In genomic region chr16:71709231-71709781, GRCh38 we compare ENCODE assay signal across 15 cellular contexts. TPM values are rescaled to one million over a fixed set of nuclear protein-coding genes. Genes with fewer than 3 reads are reported as not detected.
DNase-seq lines count a peak whose midpoint lies in the region; ATAC-seq and TF ChIP-seq lines count a peak whose summit lies in the region.
"Had no signal": no experiment of that assay in that cellular context is flagged by ENCODE, and none has a peak within 500 bp of the region (broad histone marks: within the 10 kb centered on the region; RNA-seq: fewer than 3 reads in every experiment).

No MANE protein-coding gene starts in this region.

- H4K12ac ChIP-seq in trophoblast cell (ENCODE audit: low read depth, low read length): no peak overlapping the region

- no peak overlapping the region for H2AFZ ChIP-seq in trophoblast cell (ENCODE audit: insufficient read depth, low read length, poor library complexity)

- H3K79me1 ChIP-seq in trophoblast cell (ENCODE audit: low read length): peaks cover 3% of the 10 kb centered on the region

- no peak overlapping the region for H2AK5ac ChIP-seq in trophoblast cell (ENCODE audit: low read length)

- no peak overlapping the region for H3K9ac ChIP-seq in trophoblast cell (ENCODE audit: low read length)

- H3K4me3 Mint-ChIP-seq in activated T-cell treated with anti-CD3 and anti-CD28 coated beads, Interleukin-2, amount 50 U/mL, for 4 hours: no peak overlapping the region

- H3K4me2 ChIP-seq in trophoblast cell (ENCODE audit: low read length): no peak overlapping the region

- no peaks in the 10 kb centered on the region for H3K27me3 Mint-ChIP-seq in activated T-cell treated with anti-CD3 and anti-CD28 coated beads, Interleukin-2, amount 50 U/mL, for 4 hours (ENCODE audit: low read depth)

- no peak overlapping the region for H3K23ac ChIP-seq in trophoblast cell (ENCODE audit: low read length)

- no peaks in the 10 kb centered on the region for H3K9me3 ChIP-seq in RWPE2 (ENCODE audit: severe bottlenecking)
- H3K9me3 ChIP-seq in trophoblast cell (ENCODE audit: insufficient read depth, low read depth, low read length): no peaks in the 10 kb centered on the region
- no peaks in the 10 kb centered on the region for H3K9me3 ChIP-seq in prostate gland
- H3K9me3 ChIP-seq: HAP-1 had no signal

- peaks cover 20% of the 10 kb centered on the region for H3K36me3 ChIP-seq in RWPE2 (ENCODE audit: low read depth)
- H3K36me3 ChIP-seq in trophoblast cell (ENCODE audit: control insufficient read depth in 1 of 2, insufficient read depth in 2 of 2, low read length in 2 of 2): peaks cover under 1 to 4% of the 10 kb centered on the region in 2 experiments
- no peaks in the 10 kb centered on the region for H3K36me3 ChIP-seq in prostate gland
- H3K36me3 ChIP-seq: HAP-1 had no signal

- TF ChIP-seq CTCF in RWPE2 (IDR thresholded peaks at IDR 0.05; ENCODE audit: poor library complexity, severe bottlenecking) (no peak), prostate gland (IDR thresholded peaks at IDR 0.05) (no peak)

- H3K14ac ChIP-seq in trophoblast cell (ENCODE audit: low read length): no peak overlapping the region

- H3K4me3 ChIP-seq in RWPE2 (ENCODE audit: severe bottlenecking): no peak overlapping the region
- H3K4me3 ChIP-seq in trophoblast cell (ENCODE audit: low read depth, low read length): no peak overlapping the region
- no peak overlapping the region for H3K4me3 ChIP-seq in prostate gland
- H3K4me3 ChIP-seq: HAP-1 had no signal

- peaks cover 12% of the 10 kb centered on the region for H3K36me3 Mint-ChIP-seq in activated T-cell treated with anti-CD3 and anti-CD28 coated beads, Interleukin-2, amount 50 U/mL, for 4 hours (ENCODE audit: insufficient read depth)

- peaks cover 2% of the 10 kb centered on the region for H3K79me2 ChIP-seq in trophoblast cell (ENCODE audit: control insufficient read depth, insufficient read depth, low read length, poor library complexity)

- no peak overlapping the region for H2BK120ac ChIP-seq in trophoblast cell (ENCODE audit: insufficient read depth, low read length, poor library complexity)

- no peak overlapping the region for H2BK12ac ChIP-seq in trophoblast cell (ENCODE audit: low read length)

- H3K4me1 ChIP-seq in RWPE2 (ENCODE audit: insufficient read depth, poor library complexity, severe bottlenecking) (peaks cover 35% of the 10 kb centered on the region), trophoblast cell (ENCODE audit: control insufficient read depth in 1 of 2, insufficient read depth in 2 of 2, low read length in 2 of 2) (peaks cover 16 to 21% of the 10 kb centered on the region in 2 experiments), prostate gland (replicated peaks) (no peaks in the 10 kb centered on the region)

- no peak overlapping the region for H3K4ac ChIP-seq in trophoblast cell (ENCODE audit: low read depth, low read length)

- H4K8ac ChIP-seq in trophoblast cell (ENCODE audit: low read depth, low read length): no peak overlapping the region

- peaks cover 6% of the 10 kb centered on the region for H3K4me1 Mint-ChIP-seq in activated T-cell treated with anti-CD3 and anti-CD28 coated beads, Interleukin-2, amount 50 U/mL, for 4 hours (ENCODE audit: low read depth)

- no peaks in the 10 kb centered on the region for H3K9me3 Mint-ChIP-seq in activated T-cell treated with anti-CD3 and anti-CD28 coated beads, Interleukin-2, amount 50 U/mL, for 4 hours

- TF ChIP-seq POLR2A in prostate gland (IDR thresholded peaks at IDR 0.05): no peak

- intact Hi-C loops in prostate gland (cut with DNase I): no loop called here

- no CpG with 5 or more reads among the region's 2 CpGs for WGBS in trophoblast cell (ENCODE audit: extremely low coverage, insufficient coverage, insufficient read length)
- WGBS in prostate gland: 33% methylated on average over 2 of the region's 2 CpGs

- peak; percentile 52 for DNase-seq in GM04504 (ENCODE audit: low read depth)
- DNase-seq in RWPE2 (ENCODE audit: low spot score): no peak
- DNase-seq in fibroblast of peridontal ligament (ENCODE audit: extremely low read depth): peak; percentile 81
- peak; percentile 54 to 67 for DNase-seq in trophoblast cell
- DNase-seq in NCI-H774 (lab: John Stamatoyannopoulos, UW): no peak
- DNase-seq in activated T-cell treated with anti-CD3 and anti-CD28 coated beads, Interleukin-2, amount 50 U/mL, for 4 hours: no peak
- DNase-seq in prostate gland (ENCODE audit: low spot score): no peak
- DNase-seq: DND-41; head of caudate nucleus; NCI-H1436 treated with DMSO at 0.1 percent for 48 hours; NK-92 treated with Interleukin-12 subunit alpha and Interleukin-12 subunit beta, amount 100 ng/mL, for 24 hours; stimulated activated CD4-positive, alpha-beta T cell treated with anti-CD3 and anti-CD28 coated beads, Interleukin-12 subunit alpha, Interleukin-12 subunit beta, amount 100 ng/mL, for 4 hours; T-helper 9 cell had no signal

- no peak overlapping the region for H2BK5ac ChIP-seq in trophoblast cell (ENCODE audit: low read depth, low read length, poor library complexity)

- H4K91ac ChIP-seq in trophoblast cell (ENCODE audit: low read depth, low read length): peak overlapping the region; percentile 14

- H3K27ac ChIP-seq in RWPE2 (ENCODE audit: poor library complexity, severe bottlenecking): peak overlapping the region; percentile 64
- H3K27ac ChIP-seq in trophoblast cell (ENCODE audit: low read depth, low read length): peak overlapping the region; percentile 70
- no peak overlapping the region for H3K27ac ChIP-seq in prostate gland

- H3K18ac ChIP-seq in trophoblast cell (ENCODE audit: low read length): no peak overlapping the region

- H3K27me3 ChIP-seq in RWPE2 (ENCODE audit: insufficient read depth, poor library complexity, severe bottlenecking) (no peaks in the 10 kb centered on the region), trophoblast cell (ENCODE audit: insufficient read depth, low read length) (no peaks in the 10 kb centered on the region), prostate gland (replicated peaks; ENCODE audit: insufficient read depth) (no peaks in the 10 kb centered on the region)

- peak; percentile 40 for ATAC-seq in RWPE2 (ENCODE audit: low read depth)
- ATAC-seq in activated T-cell treated with anti-CD3 and anti-CD28 coated beads, Interleukin-2, amount 50 U/mL, for 4 hours: no peak
- no peak for ATAC-seq in GM21825 (IDR thresholded peaks at IDR 0.05; ENCODE audit: unreplicated experiment)

RNA-seq across cellular contexts. Expression of gene PHLPP2, which starts 15.2 kb away (rescaled TPM):
- 3.4 and 4.0 TPM in 2 replicates for polyA plus RNA-seq in trophoblast cell (2013)
- 10 to 100 TPM; 13.3 to 15.5 (median 15.3) TPM for total RNA-seq in activated T-cell treated with anti-CD3 and anti-CD28 coated beads, Interleukin-2, amount 50 U/mL, for 4 hours
- total RNA-seq in prostate gland: 10 to 100 TPM in 1 of 2 donors, 1 to 10 TPM in 1; 5.0 to 21.2 TPM

Comparison
In these comparisons a context has a peak if more than half of its experiments do, and no peak if none do; other contexts are left out.
1. DNase-seq: peak in GM04504 (single experiment), fibroblast of peridontal ligament (single experiment) and trophoblast cell (2 of 2); none in RWPE2 (single experiment), NCI-H774 (single experiment), activated T-cell treated with anti-CD3 and anti-CD28 coated beads, Interleukin-2, amount 50 U/mL, for 4 hours (single experiment) and prostate gland (single experiment).
2. H3K27ac ChIP-seq: peak in RWPE2 (single experiment) and trophoblast cell (single experiment); none in prostate gland (0 of 2).